ENCODE assay signal across 8 cellular contexts in genomic region chr15:70722266-70723123, GRCh38. TPM values are rescaled to one million over a fixed set of nuclear protein-coding genes. Genes with fewer than 3 reads are reported as not detected.
A peak's percentile ranks its signal among the peaks of the same experiment; 100 is the strongest.
DNase-seq lines count a peak whose midpoint lies in the region; ATAC-seq and TF ChIP-seq lines count a peak whose summit lies in the region.

No MANE protein-coding gene starts in this region.

- H3K9me3 Mint-ChIP-seq in MCF 10A (ENCODE audit: unreplicated experiment) = no peaks in the 10 kb centered on the region

- H3K36me3 Mint-ChIP-seq in MCF 10A (ENCODE audit: insufficient read depth, unreplicated experiment) = no peaks in the 10 kb centered on the region

- CTCF ChIA-PET in MCF 10A (lab: Yijun Ruan, JAX) = interaction anchor here (0.6 to 4.4 kb wide), 21 partner anchors 9 to 1302 kb away, joined by 3 to 59 read pairs (median 3); no protein-coding TSS in a partner anchor

- TF ChIP-seq POLR2A in right lobe of liver (IDR thresholded peaks at IDR 0.05) = no peak

- TF ChIP-seq CTCF in MCF 10A (IDR thresholded peaks at IDR 0.05; ENCODE audit: unreplicated experiment) (peak; percentile 62), right lobe of liver (IDR thresholded peaks at IDR 0.05) (peak; percentile 69 to 78 (median 71))

- no peak overlapping the region for H3K4me3 ChIP-seq in right lobe of liver

- DNase-seq in NCI-H510A treated with DMSO at 0.1 percent for 48 hours (lab: John Stamatoyannopoulos, UW) (peak; percentile 33), NCI-H510A (lab: John Stamatoyannopoulos, UW) (no peak), NCI-H2171 treated with DMSO at 0.1 percent for 48 hours (lab: John Stamatoyannopoulos, UW) (peak; percentile 64), MCF 10A (ENCODE audit: unreplicated experiment) (peak; percentile 45), right lobe of liver (no peak), posterior cingulate gyrus (no peak)

- intact Hi-C loops in MCF 10A (cut with micrococcal nuclease) (loop anchor here (1.0 kb wide), 1 partner anchor 43 kb away; no protein-coding TSS in a partner anchor), right lobe of liver (cut with DNase I) (no loop called here), posterior cingulate gyrus (cut with DNase I) (loop anchor here (1.0 to 10.0 kb wide), 3 partner anchors 43 to 1248 kb away; no protein-coding TSS in a partner anchor)

- POLR2A ChIA-PET in MCF 10A (lab: Yijun Ruan, JAX) = interaction anchor here (0.7 to 1.5 kb wide), 11 partner anchors 9 to 214 kb away, joined by 3 to 8 read pairs (median 4); no protein-coding TSS in a partner anchor

- ATAC-seq in right lobe of liver = peak; percentile 50 to 66 (median 60)
- ATAC-seq in GM21515 (IDR thresholded peaks at IDR 0.05; ENCODE audit: unreplicated experiment) = no peak
- no peak for ATAC-seq in HG03457 (IDR thresholded peaks at IDR 0.05; ENCODE audit: unreplicated experiment)

- 74% methylated on average over 3 of the region's 3 CpGs for WGBS in right lobe of liver (ENCODE audit: insufficient coverage, low coverage, low lambda C conversion rate, missing lambda C conversion rate)

- no peaks in the 10 kb centered on the region for H3K9me3 ChIP-seq in right lobe of liver

- peaks cover 5% of the 10 kb centered on the region for H3K4me1 Mint-ChIP-seq in MCF 10A (ENCODE audit: insufficient read depth, unreplicated experiment)

- peaks cover 0 to 2% (median under 1%) of the 10 kb centered on the region in 4 donors for H3K4me1 ChIP-seq in right lobe of liver

- H3K27me3 Mint-ChIP-seq in MCF 10A (ENCODE audit: insufficient read depth, unreplicated experiment) = no peaks in the 10 kb centered on the region

- no peak overlapping the region for H3K27ac ChIP-seq in right lobe of liver

- no peaks in the 10 kb centered on the region for H3K27me3 ChIP-seq in right lobe of liver

- no TSS peak for BruUV-seq in MCF 10A (replicated peaks; lab: Mats Ljungman, UMichigan)

- H3K36me3 ChIP-seq in right lobe of liver = no peaks in the 10 kb centered on the region

- no peak overlapping the region for H3K27ac Mint-ChIP-seq in MCF 10A (ENCODE audit: low read depth, unreplicated experiment)

- H3K4me3 Mint-ChIP-seq in MCF 10A (ENCODE audit: unreplicated experiment) = no peak overlapping the region

RNA-seq across cellular contexts. Expression of gene UACA, which starts 40.9 kb away (rescaled TPM):
- total RNA-seq in MCF 10A (2022) (32.6 and 37.0 TPM in 2 replicates), right lobe of liver (10 to 100 TPM; 10.1 to 22.3 (median 14.4) TPM)

Comparison
In these comparisons a context has a peak if more than half of its experiments do, and no peak if none do; other contexts are left out.
1. DNase-seq: peak in NCI-H510A treated with DMSO at 0.1 percent for 48 hours (single experiment), NCI-H2171 treated with DMSO at 0.1 percent for 48 hours (single experiment) and MCF 10A (single experiment); none in NCI-H510A (single experiment), right lobe of liver (0 of 3) and posterior cingulate gyrus (0 of 10).
2. ATAC-seq: peak in right lobe of liver (4 of 4); none in GM21515 (single experiment) and HG03457 (single experiment).
3. intact Hi-C loops: an anchor here in MCF 10A (1.0 kb wide) and posterior cingulate gyrus (1.0 to 10.0 kb wide); none called in right lobe of liver.